Comparison of ENCODE assay signal across 21 cellular contexts in genomic region chr19:5874496-5874895, GRCh38. TPM values are rescaled to one million over a fixed set of nuclear protein-coding genes. Genes with fewer than 3 reads are reported as not detected.
DNase-seq lines count a peak whose midpoint lies in the region; ATAC-seq, FAIRE-seq and TF ChIP-seq lines count a peak whose summit lies in the region.
"Not testable (repeated sequence)": the region's sequence is repeated elsewhere in the genome, so short reads cannot be mapped to it uniquely, and the experiment has no call there.
"Had no signal": no experiment of that assay in that cellular context is flagged by ENCODE, and none has a peak within 500 bp of the region (broad histone marks: within the 10 kb centered on the region; RNA-seq: fewer than 3 reads in every experiment).

No MANE protein-coding gene starts in this region.

- intact Hi-C loops in PC-3 (cut with micrococcal nuclease), result not testable (repeated sequence)

- not testable (repeated sequence) for H3F3A ChIP-seq in PC-3 (ENCODE audit: low read length, unreplicated experiment)

- ATAC-seq in A549, result not testable (repeated sequence)
- 0 out of 2 replicates have a peak, but pooled peaks have one; percentile 18 for ATAC-seq in PC-3

- TF ChIP-seq CTCF in A549 (IDR thresholded peaks at IDR 0.05); PC-3 (conservative IDR thresholded peaks at IDR 0.05; ENCODE audit: low read depth, low read length); epithelial cell of esophagus (IDR thresholded peaks at IDR 0.05; ENCODE audit: insufficient read depth, low read depth, low read length, missing control alignments): not testable (repeated sequence)

- not testable (repeated sequence) for H3K79me2 ChIP-seq in PC-3 (ENCODE audit: low read length)

- CTCF ChIA-PET in A549 (lab: Yijun Ruan, JAX), result interaction anchor here (0.9 kb wide), 1 partner anchor 71 kb away, joined by 3 read pairs; no protein-coding TSS in a partner anchor
- CTCF ChIA-PET in PC-3 (lab: Charles Lee), result not testable (repeated sequence)

- POLR2A ChIA-PET in A549 (lab: Yijun Ruan, JAX); PC-3 (lab: Charles Lee; ENCODE audit: unreplicated experiment): not testable (repeated sequence)

- not testable (repeated sequence) for TF ChIP-seq EP300 in A549 (IDR thresholded peaks at IDR 0.05)

- not testable (repeated sequence) for BruUV-seq in PC-3 (replicated peaks; lab: Mats Ljungman, UMichigan)

- TF ChIP-seq RAD21 in A549 (conservative IDR thresholded peaks at IDR 0.05 in 1 of 2, IDR thresholded peaks at IDR 0.05 in 1 of 2), result not testable (repeated sequence)

- H3K4me3 ChIP-seq in A549; PC-3 (ENCODE audit: low read length); epithelial cell of esophagus (ENCODE audit: low read length): not testable (repeated sequence)

- not testable (repeated sequence) for H3K27me3 ChIP-seq in PC-3 (ENCODE audit: low read length)

- H3K9me3 ChIP-seq in A549; PC-3 (ENCODE audit: low read length): not testable (repeated sequence)

- H3K9ac ChIP-seq in PC-3 (ENCODE audit: low read length), result not testable (repeated sequence)

- H3K4me1 ChIP-seq in A549, result peaks cover 18% of the 10 kb centered on the region
- not testable (repeated sequence) for H3K4me1 ChIP-seq in PC-3 (ENCODE audit: insufficient read depth, low read length)

- H3K27ac ChIP-seq in A549; PC-3 (ENCODE audit: low read length): not testable (repeated sequence)

- WGBS in A549 (ENCODE audit: missing lambda C conversion rate), result 79% methylated on average over 7 of the region's 7 CpGs

- not testable (repeated sequence) for H3K36me3 ChIP-seq in PC-3 (ENCODE audit: low read depth, low read length)

- TF ChIP-seq POLR2A in A549 (IDR thresholded peaks at IDR 0.05; ENCODE audit: low read length); GM12892 (IDR thresholded peaks at IDR 0.05; ENCODE audit: low read depth, low read length): not testable (repeated sequence)

- DNase-seq in A549 (ENCODE audit: low read depth in 1 of 2, low spot score in 1 of 2), result not testable (repeated sequence)
- DNase-seq in GM12892 (ENCODE audit: insufficient read length) (peak; percentile 3), M059J (ENCODE audit: low read depth) (peak; percentile 80), PC-3 (peak; percentile 56), amniotic epithelial cell (ENCODE audit: low read depth) (peak; percentile 65), epithelial cell of esophagus (ENCODE audit: low read depth) (peak; percentile 67), glomerular visceral epithelial cell (ENCODE audit: extremely low spot score) (peak; percentile 38), renal cortical epithelial cell (ENCODE audit: low read depth) (peak; percentile 49)

- not testable (repeated sequence) for H4K20me1 ChIP-seq in PC-3 (ENCODE audit: low read length)

- not testable (repeated sequence) for FAIRE-seq in A549 (lab: Jason Lieb, UNC); GM12892 (lab: Jason Lieb, UNC)

- H3K4me2 ChIP-seq in A549; PC-3 (ENCODE audit: low read length): not testable (repeated sequence)

- H3K9me2 ChIP-seq in PC-3 (replicated peaks; ENCODE audit: low read length), result not testable (repeated sequence)

- not testable (repeated sequence) for H2AFZ ChIP-seq in PC-3 (ENCODE audit: low read length)

TF ChIP-seq in A549, 52 proteins besides CTCF, POLR2A, EP300 and RAD21:
- TF ChIP-seq FOSL2 (IDR thresholded peaks at IDR 0.05), result not testable (repeated sequence)
- 0 out of 2 replicates have a peak, but pooled peaks have one; percentile 5 for TF ChIP-seq FOSL2 (CRISPR knock-in tag; IDR thresholded peaks at IDR 0.05)

RNA-seq across cellular contexts. Expression of gene FUT5, which starts 4.2 kb away (rescaled TPM):
- polyA plus RNA-seq in A549 (2011; rRNA removed) (0.04 TPM in 1 of 2 replicates, not detected in the other), A549 (2017; fragmentation: RNase III; extraction: RNeasy Plus Mini Kit Qiagen cat#74134 plus additional on column Dnase treatment) (not detected in 3 replicates)
- 0.01 TPM in 1 of 2 replicates, not detected in the other for polyA plus RNA-seq in A549 (2012; cell fraction: cytosol; rRNA removed)
- polyA plus RNA-seq in A549 (2012; cell fraction: nucleus; rRNA removed), result 0.02 TPM in 1 of 2 replicates, not detected in the other
- 0.08 TPM in 1 of 2 replicates, not detected in the other for polyA minus RNA-seq in A549 (2011; rRNA and poly(A)+ RNA removed)
- not detected for polyA plus RNA-seq in GM12892 (2012; ENCODE audit: missing spikeins)
- not detected in 2 replicates for total RNA-seq in M059J (2014; rRNA removed; shearing (Covaris generic))
- total RNA-seq in PC-3 (2014; rRNA removed) (0.35 TPM in 1 of 2 replicates, not detected in the other), renal cortical epithelial cell (not detected in 2 replicates)
- total RNA-seq: activated CD4-positive, alpha-beta T cell treated with anti-CD3 and anti-CD28 coated beads, Interleukin-2, amount 10 ng/mL, durations not matched to agents 7 days and 5 days; cerebellum; gastrocnemius medialis; H7; hepatocyte; mesenteric fat pad; myocyte; psoas muscle; Right ventricle myocardium inferior; upper lobe of left lung had no signal
- polyA plus RNA-seq: hepatocyte, psoas muscle had no signal

RNA-seq across cellular contexts. Expression of gene FUT3, which starts 23.2 kb away (rescaled TPM):
- polyA plus RNA-seq in A549 (2011; rRNA removed) (0.09 and 0.20 TPM in 2 replicates), A549 (2017; fragmentation: RNase III; extraction: RNeasy Plus Mini Kit Qiagen cat#74134 plus additional on column Dnase treatment) (0.09 TPM in 1 of 3 replicates, not detected in the others)
- 0.03 and 0.04 TPM in 2 replicates for polyA plus RNA-seq in A549 (2012; cell fraction: cytosol; rRNA removed)
- 0.20 and 0.59 TPM in 2 replicates for polyA plus RNA-seq in A549 (2012; cell fraction: nucleus; rRNA removed)
- polyA minus RNA-seq in A549 (2011; rRNA and poly(A)+ RNA removed), result not detected in 2 replicates
- polyA plus RNA-seq in GM12892 (2012; ENCODE audit: missing spikeins), result 0.81 TPM
- not detected in 2 replicates for total RNA-seq in M059J (2014; rRNA removed; shearing (Covaris generic))
- total RNA-seq in PC-3 (2014; rRNA removed) (7.7 and 7.8 TPM in 2 replicates), renal cortical epithelial cell (0.05 and 3.1 TPM in 2 replicates)
- total RNA-seq: activated CD4-positive, alpha-beta T cell treated with anti-CD3 and anti-CD28 coated beads, Interleukin-2, amount 10 ng/mL, durations not matched to agents 7 days and 5 days; activated naive CD8-positive, alpha-beta T cell treated with anti-CD3 and anti-CD28 coated beads, Interleukin-2, amount 10 ng/mL, durations not matched to agents 7 days and 5 days; H7; hepatocyte; mesenteric fat pad; myocyte; Right ventricle myocardium inferior had no signal

RNA-seq across cellular contexts. Expression of gene NDUFA11, which starts 29.1 kb away (rescaled TPM):
- polyA plus RNA-seq in A549 (2011; rRNA removed) (75.0 and 98.5 TPM in 2 replicates), A549 (2017; fragmentation: RNase III; extraction: RNeasy Plus Mini Kit Qiagen cat#74134 plus additional on column Dnase treatment) (170 to 173 TPM (median 171 TPM) in 3 replicates)
- polyA plus RNA-seq in A549 (2012; cell fraction: cytosol; rRNA removed), result 546 and 604 TPM in 2 replicates
- polyA plus RNA-seq in A549 (2012; cell fraction: nucleus; rRNA removed), result 406 and 515 TPM in 2 replicates
- 8.8 and 13.7 TPM in 2 replicates for polyA minus RNA-seq in A549 (2011; rRNA and poly(A)+ RNA removed)
- 163 TPM for polyA plus RNA-seq in GM12892 (2012; ENCODE audit: missing spikeins)
- total RNA-seq in M059J (2014; rRNA removed; shearing (Covaris generic)), result 246 and 328 TPM in 2 replicates
- total RNA-seq in PC-3 (2014; rRNA removed) (556 and 669 TPM in 2 replicates), renal cortical epithelial cell (104 and 529 TPM in 2 replicates)

RNA-seq across cellular contexts. Expression of gene VMAC, which starts 30.2 kb away (rescaled TPM):
- polyA plus RNA-seq in A549 (2011; rRNA removed) (1.1 and 1.5 TPM in 2 replicates), A549 (2017; fragmentation: RNase III; extraction: RNeasy Plus Mini Kit Qiagen cat#74134 plus additional on column Dnase treatment) (0.79 to 1.6 TPM (median 1.4 TPM) in 3 replicates)
- 0.73 and 1.0 TPM in 2 replicates for polyA plus RNA-seq in A549 (2012; cell fraction: cytosol; rRNA removed)
- 3.3 and 3.7 TPM in 2 replicates for polyA plus RNA-seq in A549 (2012; cell fraction: nucleus; rRNA removed)
- polyA minus RNA-seq in A549 (2011; rRNA and poly(A)+ RNA removed), result 1.1 and 1.2 TPM in 2 replicates
- polyA plus RNA-seq in GM12892 (2012; ENCODE audit: missing spikeins), result 1.9 TPM
- total RNA-seq in M059J (2014; rRNA removed; shearing (Covaris generic)), result 1.6 and 4.4 TPM in 2 replicates
- total RNA-seq in PC-3 (2014; rRNA removed) (7.8 and 8.3 TPM in 2 replicates), renal cortical epithelial cell (5.9 and 6.6 TPM in 2 replicates)

RNA-seq across cellular contexts. Expression of gene FUT6, which starts 35.0 kb away (rescaled TPM):
- polyA plus RNA-seq in A549 (2011; rRNA removed), result 0.12 TPM in 1 of 2 replicates, not detected in the other
- 0.03 and 0.05 TPM in 2 replicates for polyA plus RNA-seq in A549 (2012; cell fraction: cytosol; rRNA removed)
- not detected in 2 replicates for polyA plus RNA-seq in A549 (2012; cell fraction: nucleus; rRNA removed)
- not detected in 3 replicates for polyA plus RNA-seq in A549 (2017; fragmentation: RNase III; extraction: RNeasy Plus Mini Kit Qiagen cat#74134 plus additional on column Dnase treatment)
- polyA minus RNA-seq in A549 (2011; rRNA and poly(A)+ RNA removed), result not detected in 2 replicates
- polyA plus RNA-seq in GM12892 (2012; ENCODE audit: missing spikeins), result not detected
- total RNA-seq in M059J (2014; rRNA removed; shearing (Covaris generic)), result not detected in 2 replicates
- 0.69 TPM in 1 of 2 replicates, not detected in the other for total RNA-seq in PC-3 (2014; rRNA removed)
- total RNA-seq in renal cortical epithelial cell, result 0.05 TPM in 1 of 2 replicates, not detected in the other
- total RNA-seq: activated CD4-positive, alpha-beta T cell treated with anti-CD3 and anti-CD28 coated beads, Interleukin-2, amount 10 ng/mL, durations not matched to agents 7 days and 5 days; cerebellum; H7; mesenteric fat pad; myocyte; OCI-LY7; psoas muscle; Right ventricle myocardium inferior; WTC11 had no signal
- polyA plus RNA-seq: hepatocyte had no signal
